Comparison of ENCODE assay signal across 10 cellular contexts in the genomic region with DNA sequence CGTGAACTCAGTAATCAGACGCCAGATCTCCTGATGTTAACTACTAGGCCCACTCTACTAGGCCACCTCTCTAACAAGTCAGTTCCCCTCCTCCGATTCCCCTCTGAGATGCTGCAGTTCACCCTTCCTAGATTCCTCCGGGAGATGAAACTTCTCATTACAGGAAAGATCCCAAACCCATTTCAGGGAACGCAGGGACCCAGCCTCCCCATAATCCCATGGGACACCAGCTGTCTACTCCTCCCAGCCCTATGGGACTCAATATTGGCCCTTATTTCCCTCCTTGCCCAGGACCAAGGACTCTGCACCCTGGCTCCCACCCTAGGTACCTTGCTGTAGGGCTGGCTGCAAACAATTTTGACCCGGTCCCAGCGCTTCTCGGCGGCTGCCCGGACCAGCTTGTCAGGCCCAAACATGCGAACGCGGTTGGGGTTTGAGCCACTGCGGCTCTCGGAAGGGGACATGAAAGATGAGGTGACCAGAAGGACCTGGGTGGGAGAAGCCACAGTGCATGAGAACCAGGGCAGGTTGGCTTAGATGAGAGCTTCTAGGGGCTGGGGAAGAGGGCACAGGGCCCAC. TPM values are rescaled to one million over a fixed set of nuclear protein-coding genes. Genes with fewer than 3 reads are reported as not detected.
DNase-seq lines count a peak whose midpoint lies in the region; ATAC-seq and TF ChIP-seq lines count a peak whose summit lies in the region.
"Had no signal": no experiment of that assay in that cellular context is flagged by ENCODE, and none has a peak within 500 bp of the region (broad histone marks: within the 10 kb centered on the region; RNA-seq: fewer than 3 reads in every experiment).

No MANE protein-coding gene starts in this region.

- H3K36me3 Mint-ChIP-seq in activated naive CD8-positive, alpha-beta T cell treated with anti-CD3 and anti-CD28 coated beads, Interleukin-2, amount 10 ng/mL, durations not matched to agents 7 days and 5 days: peaks cover 11% of the 10 kb centered on the region
- H3K36me3 Mint-ChIP-seq in activated naive CD8-positive, alpha-beta T cell treated with anti-CD3 and anti-CD28 coated beads, Interleukin-2, amount 50 U/mL, for 24 hours (ENCODE audit: low read depth): peaks cover 12% of the 10 kb centered on the region
- H3K36me3 Mint-ChIP-seq in T-helper 17 cell (ENCODE audit: low read depth) (peaks cover 6% of the 10 kb centered on the region), glutamatergic neuron (ENCODE audit: unreplicated experiment) (peaks cover 7% of the 10 kb centered on the region)

- H3K4me1 ChIP-seq in testis: no peaks in the 10 kb centered on the region

- no peak for DNase-seq in activated naive CD8-positive, alpha-beta T cell treated with anti-CD3 and anti-CD28 coated beads, Interleukin-2, amount 10 ng/mL, durations not matched to agents 7 days and 5 days
- no peak for DNase-seq in activated naive CD8-positive, alpha-beta T cell treated with anti-CD3 and anti-CD28 coated beads, Interleukin-2, amount 50 U/mL, for 24 hours
- DNase-seq in T-helper 17 cell (no peak), glutamatergic neuron (no peak), testis (no peak)
- no peak for DNase-seq in activated effector memory CD4-positive, alpha-beta T cell treated with Interleukin-2 at 50 U/mL for 16 hours
- DNase-seq: NCI-H446 treated with DMSO at 0.1 percent for 48 hours had no signal

- no peak for TF ChIP-seq CTCF in glutamatergic neuron (IDR thresholded peaks at IDR 0.05; ENCODE audit: partially characterized antibody, unreplicated experiment)
- no peak for TF ChIP-seq CTCF in testis (IDR thresholded peaks at IDR 0.05)

- H3K9me3 ChIP-seq in T-helper 17 cell (ENCODE audit: control insufficient read depth, low read length, poor library complexity, severe bottlenecking): no peaks in the 10 kb centered on the region
- no peaks in the 10 kb centered on the region for H3K9me3 ChIP-seq in testis

- H3K9me3 Mint-ChIP-seq in activated naive CD8-positive, alpha-beta T cell treated with anti-CD3 and anti-CD28 coated beads, Interleukin-2, amount 10 ng/mL, durations not matched to agents 7 days and 5 days: no peaks in the 10 kb centered on the region
- H3K9me3 Mint-ChIP-seq in activated naive CD8-positive, alpha-beta T cell treated with anti-CD3 and anti-CD28 coated beads, Interleukin-2, amount 50 U/mL, for 24 hours: no peaks in the 10 kb centered on the region
- peaks cover 3% of the 10 kb centered on the region for H3K9me3 Mint-ChIP-seq in glutamatergic neuron (ENCODE audit: unreplicated experiment)

- WGBS in testis, 2 donors: 94 to 95% methylated on average over 15 of the region's 15 CpGs

- no peak overlapping the region for H3K4me3 ChIP-seq in testis

- no peak for ATAC-seq in activated naive CD8-positive, alpha-beta T cell treated with anti-CD3 and anti-CD28 coated beads, Interleukin-2, amount 10 ng/mL, durations not matched to agents 7 days and 5 days (ENCODE audit: low read depth)
- ATAC-seq in activated naive CD8-positive, alpha-beta T cell treated with anti-CD3 and anti-CD28 coated beads, Interleukin-2, amount 50 U/mL, for 24 hours: no peak
- no peak for ATAC-seq in T-helper 17 cell
- no peak for ATAC-seq in SK-N-SH treated with all-trans-retinoic acid at 6 μM for 48 hours

- intact Hi-C loops in testis (cut with DNase I; ENCODE audit: low total_unique reads): no loop called here

- H3K27me3 ChIP-seq in testis: no peaks in the 10 kb centered on the region

- no peak overlapping the region for H3K4me3 Mint-ChIP-seq in activated naive CD8-positive, alpha-beta T cell treated with anti-CD3 and anti-CD28 coated beads, Interleukin-2, amount 10 ng/mL, durations not matched to agents 7 days and 5 days
- no peak overlapping the region for H3K4me3 Mint-ChIP-seq in activated naive CD8-positive, alpha-beta T cell treated with anti-CD3 and anti-CD28 coated beads, Interleukin-2, amount 50 U/mL, for 24 hours
- H3K4me3 Mint-ChIP-seq in T-helper 17 cell (no peak overlapping the region), glutamatergic neuron (ENCODE audit: unreplicated experiment) (peak overlapping the region; percentile 19)
- H3K4me3 Mint-ChIP-seq: B cell, H9 had no signal

- H3K27ac ChIP-seq in testis: no peak overlapping the region

- TF ChIP-seq POLR2A in testis (IDR thresholded peaks at IDR 0.05): no peak

- no peaks in the 10 kb centered on the region for H3K27me3 Mint-ChIP-seq in activated naive CD8-positive, alpha-beta T cell treated with anti-CD3 and anti-CD28 coated beads, Interleukin-2, amount 10 ng/mL, durations not matched to agents 7 days and 5 days
- H3K27me3 Mint-ChIP-seq in activated naive CD8-positive, alpha-beta T cell treated with anti-CD3 and anti-CD28 coated beads, Interleukin-2, amount 50 U/mL, for 24 hours: no peaks in the 10 kb centered on the region
- no peaks in the 10 kb centered on the region for H3K27me3 Mint-ChIP-seq in T-helper 17 cell
- peaks cover 5% of the 10 kb centered on the region for H3K27me3 Mint-ChIP-seq in glutamatergic neuron (ENCODE audit: unreplicated experiment)
- H3K27me3 Mint-ChIP-seq: B cell had no signal

- H3K27ac Mint-ChIP-seq in activated naive CD8-positive, alpha-beta T cell treated with anti-CD3 and anti-CD28 coated beads, Interleukin-2, amount 10 ng/mL, durations not matched to agents 7 days and 5 days: peak overlapping the region; percentile 44
- H3K27ac Mint-ChIP-seq in activated naive CD8-positive, alpha-beta T cell treated with anti-CD3 and anti-CD28 coated beads, Interleukin-2, amount 50 U/mL, for 24 hours: no peak overlapping the region
- H3K27ac Mint-ChIP-seq in T-helper 17 cell: peak overlapping the region; percentile 47
- peak overlapping the region; percentile 80 for H3K27ac Mint-ChIP-seq in glutamatergic neuron (ENCODE audit: unreplicated experiment)

- POLR2A ChIA-PET in activated naive CD8-positive, alpha-beta T cell treated with anti-CD3 and anti-CD28 coated beads, Interleukin-2, amount 10 ng/mL, durations not matched to agents 7 days and 5 days (lab: Charles Lee): interaction anchor here (1.5 to 3.4 kb wide), 3 partner anchors 21 to 41 kb away, joined by 6 to 30 read pairs (median 14); a partner anchor contains a TSS

- H3K36me3 ChIP-seq in testis (ENCODE audit: low read depth, missing control alignments): no peaks in the 10 kb centered on the region

- H3K4me1 Mint-ChIP-seq in activated naive CD8-positive, alpha-beta T cell treated with anti-CD3 and anti-CD28 coated beads, Interleukin-2, amount 10 ng/mL, durations not matched to agents 7 days and 5 days: peaks cover 4% of the 10 kb centered on the region
- peaks cover 10% of the 10 kb centered on the region for H3K4me1 Mint-ChIP-seq in activated naive CD8-positive, alpha-beta T cell treated with anti-CD3 and anti-CD28 coated beads, Interleukin-2, amount 50 U/mL, for 24 hours
- H3K4me1 Mint-ChIP-seq in T-helper 17 cell (peaks cover 12% of the 10 kb centered on the region), glutamatergic neuron (ENCODE audit: low read depth, unreplicated experiment) (peaks cover 21% of the 10 kb centered on the region)

TF ChIP-seq in SK-N-SH treated with all-trans-retinoic acid at 6 μM for 48 hours, 23 proteins besides CTCF, POLR2A, EP300 and RAD21:
- no peak for TF ChIP-seq RARB (CRISPR knock-in tag; IDR thresholded peaks at IDR 0.05)
- TF ChIP-seq ZNF565 (CRISPR knock-in tag; conservative IDR thresholded peaks at IDR 0.05; ENCODE audit: low read depth): no peak

RNA-seq across cellular contexts. Expression of a gene that starts 20.9 kb away (rescaled TPM):
- 10 to 100 TPM; 40.0 to 43.2 TPM for total RNA-seq in activated naive CD8-positive, alpha-beta T cell treated with anti-CD3 and anti-CD28 coated beads, Interleukin-2, amount 10 ng/mL, durations not matched to agents 7 days and 5 days
- total RNA-seq in T-helper 17 cell (10 to 100 TPM; 37.9 to 38.9 TPM), glutamatergic neuron (ENCODE audit: unreplicated experiment) (39.5 TPM), testis (10 to 100 TPM; 40.6 to 44.8 TPM)
- polyA plus RNA-seq in testis (ENCODE audit: insufficient read depth, low read depth, low replicate concordance): 49.1 TPM

RNA-seq across cellular contexts. Expression of a gene that starts 21.2 kb away (rescaled TPM):
- total RNA-seq in activated naive CD8-positive, alpha-beta T cell treated with anti-CD3 and anti-CD28 coated beads, Interleukin-2, amount 10 ng/mL, durations not matched to agents 7 days and 5 days: 10 to 100 TPM; 11.7 to 15.6 TPM
- total RNA-seq in T-helper 17 cell: 1 to 10 TPM in 1 of 2 donors, under 1 TPM in 1; 0.52 to 1.5 TPM
- total RNA-seq in glutamatergic neuron (ENCODE audit: unreplicated experiment): 0.96 TPM
- 1 to 10 TPM; 5.8 to 5.9 TPM for total RNA-seq in testis
- 9.9 TPM for polyA plus RNA-seq in testis (ENCODE audit: insufficient read depth, low read depth, low replicate concordance)

RNA-seq across cellular contexts. Expression of a gene that starts 21.4 kb away (rescaled TPM):
- 1 to 10 TPM; 3.9 to 4.6 TPM for total RNA-seq in activated naive CD8-positive, alpha-beta T cell treated with anti-CD3 and anti-CD28 coated beads, Interleukin-2, amount 10 ng/mL, durations not matched to agents 7 days and 5 days
- total RNA-seq in T-helper 17 cell: 1 to 10 TPM; 4.0 to 4.3 TPM
- total RNA-seq in glutamatergic neuron (ENCODE audit: unreplicated experiment): 2.0 TPM
- total RNA-seq in testis: 1 to 10 TPM; 1.1 to 1.7 TPM
- polyA plus RNA-seq in testis (ENCODE audit: insufficient read depth, low read depth, low replicate concordance): 2.4 TPM
- total RNA-seq: H9 had no signal

RNA-seq across cellular contexts. Expression of a gene that starts 27.4 kb away (rescaled TPM):
- total RNA-seq in activated naive CD8-positive, alpha-beta T cell treated with anti-CD3 and anti-CD28 coated beads, Interleukin-2, amount 10 ng/mL, durations not matched to agents 7 days and 5 days: 10 to 100 TPM; 57.1 to 61.1 TPM
- total RNA-seq in T-helper 17 cell (10 to 100 TPM; 21.0 to 30.3 TPM), glutamatergic neuron (ENCODE audit: unreplicated experiment) (16.0 TPM), testis (10 to 100 TPM; 11.2 to 11.5 TPM)
- polyA plus RNA-seq in testis (ENCODE audit: insufficient read depth, low read depth, low replicate concordance): 13.1 TPM

RNA-seq across cellular contexts. Expression of a gene that starts 41.5 kb away (rescaled TPM):
- total RNA-seq in activated naive CD8-positive, alpha-beta T cell treated with anti-CD3 and anti-CD28 coated beads, Interleukin-2, amount 10 ng/mL, durations not matched to agents 7 days and 5 days: 10 to 100 TPM; 12.4 to 13.9 TPM
- total RNA-seq in T-helper 17 cell: 10 to 100 TPM; 49.9 to 51.1 TPM
- total RNA-seq in glutamatergic neuron (ENCODE audit: unreplicated experiment): 184 TPM
- total RNA-seq in testis: 10 to 100 TPM; 26.4 to 29.0 TPM
- polyA plus RNA-seq in testis (ENCODE audit: insufficient read depth, low read depth, low replicate concordance): 6.0 TPM
